In the genomic region with DNA sequence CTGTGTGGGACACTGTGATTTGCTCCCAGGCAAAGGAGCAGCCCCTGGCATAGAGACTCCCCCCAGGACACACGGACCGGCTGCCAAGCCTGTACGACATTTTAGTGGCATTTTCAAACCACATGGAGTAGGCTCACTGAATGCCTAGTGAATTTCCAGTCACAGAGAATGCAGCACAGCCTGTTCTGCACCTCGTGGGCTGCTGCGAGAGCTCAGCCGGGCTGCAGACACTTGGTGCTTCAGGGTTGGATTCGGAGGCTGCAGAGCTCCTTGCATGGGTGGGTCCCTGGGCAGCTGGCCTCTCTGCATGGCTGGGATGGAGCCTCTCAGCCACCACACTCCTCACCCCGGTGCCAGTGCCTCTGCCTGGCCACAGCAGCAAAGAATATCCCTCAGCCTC, we compare ENCODE assay signal across 19 cellular contexts. TPM values are rescaled to one million over a fixed set of nuclear protein-coding genes. Genes with fewer than 3 reads are reported as not detected.
"Had no signal": no experiment of that assay in that cellular context is flagged by ENCODE, and none has a peak within 500 bp of the region (broad histone marks: within the 10 kb centered on the region; RNA-seq: fewer than 3 reads in every experiment).

No MANE protein-coding gene starts in this region.

- H3K27me3 ChIP-seq: colonic mucosa, hepatocyte, pancreas, thyroid gland, upper lobe of left lung had no signal

- H3K4me3 ChIP-seq: colonic mucosa, hepatocyte, pancreas, smooth muscle cell, suprapubic skin, thyroid gland, upper lobe of left lung had no signal

- H3K36me3 ChIP-seq: colonic mucosa, pancreas, suprapubic skin, thyroid gland, upper lobe of left lung had no signal

- DNase-seq: colonic mucosa; dermis blood vessel endothelial cell; effector CD4-positive, alpha-beta T cell; endodermal cell; foreskin melanocyte; head of caudate nucleus; left colon; naive thymus-derived CD8-positive, alpha-beta T cell; nucleus accumbens; pancreas; right cardiac atrium; stimulated activated CD4-positive, alpha-beta T cell treated with anti-CD3 and anti-CD28 coated beads, Interleukin-2, amount 100 ng/mL, for 48 hours; stimulated activated naive CD8-positive, alpha-beta T cell treated with anti-CD3 and anti-CD28 coated beads, Interleukin-15, Interleukin-2, amounts not matched to agents 100 U/mL and 50 U/mL, for 24 hours; thyroid gland; upper lobe of left lung had no signal

- H3K27ac ChIP-seq: colonic mucosa, hepatocyte, pancreas, suprapubic skin, thyroid gland, upper lobe of left lung had no signal

- ATAC-seq: left colon; naive thymus-derived CD8-positive, alpha-beta T cell; pancreas; right cardiac atrium; stimulated activated naive CD8-positive, alpha-beta T cell treated with anti-CD3 and anti-CD28 coated beads, Interleukin-15, Interleukin-2, amounts not matched to agents 100 U/mL and 50 U/mL, for 24 hours had no signal

- H3K4me1 ChIP-seq: colonic mucosa, pancreas, suprapubic skin, thyroid gland, upper lobe of left lung had no signal

- H3K4me2 ChIP-seq: hepatocyte, smooth muscle cell had no signal

- H3K9me3 ChIP-seq: colonic mucosa, pancreas, suprapubic skin, thyroid gland, upper lobe of left lung had no signal

- H2AFZ ChIP-seq: hepatocyte had no signal

RNA-seq across cellular contexts. Expression of a gene that starts 51.2 kb away (rescaled TPM):
- polyA plus RNA-seq: endothelial cell of umbilical vein; naive thymus-derived CD8-positive, alpha-beta T cell; right cardiac atrium; smooth muscle cell had no signal
